In genomic region chr10:97207131-97207530, GRCh38 we compare ENCODE assay signal across 27 cellular contexts. TPM values are rescaled to one million over a fixed set of nuclear protein-coding genes. Genes with fewer than 3 reads are reported as not detected.
DNase-seq lines count a peak whose midpoint lies in the region; ATAC-seq and TF ChIP-seq lines count a peak whose summit lies in the region.
"Had no signal": no experiment of that assay in that cellular context is flagged by ENCODE, and none has a peak within 500 bp of the region (broad histone marks: within the 10 kb centered on the region; RNA-seq: fewer than 3 reads in every experiment).

No MANE protein-coding gene starts in this region.

- H3F3A ChIP-seq in OCI-LY1 (ENCODE audit: insufficient read depth, low read length) = no peaks in the 10 kb centered on the region

- H3K9me3 ChIP-seq in OCI-LY1 (ENCODE audit: low read length) = no peaks in the 10 kb centered on the region
- H3K9me3 ChIP-seq in naive thymus-derived CD4-positive, alpha-beta T cell (ENCODE audit: control insufficient read depth in 2 of 3, low read length in 3 of 3) = no peaks in the 10 kb centered on the region
- H3K9me3 ChIP-seq: SJCRH30 had no signal

- H4K20me1 ChIP-seq in OCI-LY1 (ENCODE audit: insufficient read depth, low read length) = no peaks in the 10 kb centered on the region

- H3K4me3 Mint-ChIP-seq in activated CD8-positive, alpha-beta memory T cell treated with anti-CD3 and anti-CD28 coated beads, Interleukin-2, amount 10 ng/mL, durations not matched to agents 7 days and 5 days = no peak overlapping the region
- no peak overlapping the region for H3K4me3 Mint-ChIP-seq in stimulated activated effector memory CD8-positive, alpha-beta T cell treated with anti-CD3 and anti-CD28 coated beads, Interleukin-12 subunit alpha, Interleukin-12 subunit beta, amount 100 ng/mL, for 72 hours
- no peak overlapping the region for H3K4me3 Mint-ChIP-seq in naive thymus-derived CD4-positive, alpha-beta T cell
- H3K4me3 Mint-ChIP-seq: B cell; CD8-positive, alpha-beta T cell had no signal

- no peak overlapping the region for H2AFZ ChIP-seq in OCI-LY1 (ENCODE audit: low read length)
- H2AFZ ChIP-seq: PC-9 had no signal

- no peak for ATAC-seq in activated CD8-positive, alpha-beta memory T cell treated with anti-CD3 and anti-CD28 coated beads, Interleukin-2, amount 10 ng/mL, durations not matched to agents 7 days and 5 days
- ATAC-seq in stimulated activated effector memory CD8-positive, alpha-beta T cell treated with anti-CD3 and anti-CD28 coated beads, Interleukin-12 subunit alpha, Interleukin-12 subunit beta, amount 100 ng/mL, for 72 hours = peak; percentile 41
- ATAC-seq in naive thymus-derived CD4-positive, alpha-beta T cell = no peak
- ATAC-seq: CD8-positive, alpha-beta T cell; HCT116; Right ventricle myocardium inferior had no signal

- no peak for TF ChIP-seq CTCF in OCI-LY1 (IDR thresholded peaks at IDR 0.05; ENCODE audit: low read length)

- no peaks in the 10 kb centered on the region for H3K36me3 ChIP-seq in OCI-LY1 (ENCODE audit: insufficient read depth, low read length)
- H3K36me3 ChIP-seq in naive thymus-derived CD4-positive, alpha-beta T cell (ENCODE audit: control insufficient read depth in 2 of 3, insufficient read depth in 3 of 3, low read length in 3 of 3) = no peaks in the 10 kb centered on the region
- H3K36me3 ChIP-seq: SJCRH30 had no signal

- peak overlapping the region; percentile 79 for H3K27ac ChIP-seq in OCI-LY1 (ENCODE audit: low read depth, low read length, poor library complexity, severe bottlenecking)
- H3K27ac ChIP-seq in naive thymus-derived CD4-positive, alpha-beta T cell (ENCODE audit: low read depth, low read length) = no peak overlapping the region
- H3K27ac ChIP-seq: 22Rv1, C4-2B, PC-9, SJCRH30 had no signal

- H3K4me1 Mint-ChIP-seq in activated CD8-positive, alpha-beta memory T cell treated with anti-CD3 and anti-CD28 coated beads, Interleukin-2, amount 10 ng/mL, durations not matched to agents 7 days and 5 days = no peaks in the 10 kb centered on the region
- no peaks in the 10 kb centered on the region for H3K4me1 Mint-ChIP-seq in stimulated activated effector memory CD8-positive, alpha-beta T cell treated with anti-CD3 and anti-CD28 coated beads, Interleukin-12 subunit alpha, Interleukin-12 subunit beta, amount 100 ng/mL, for 72 hours
- H3K4me1 Mint-ChIP-seq in naive thymus-derived CD4-positive, alpha-beta T cell = no peaks in the 10 kb centered on the region

- H3K79me2 ChIP-seq in OCI-LY1 (ENCODE audit: insufficient read depth, low read length) = no peaks in the 10 kb centered on the region

- no peak overlapping the region; the same call in 1 of the 2 replicates for H3K9ac ChIP-seq in OCI-LY1 (ENCODE audit: low read length)

- no peak overlapping the region for H3K27ac Mint-ChIP-seq in activated CD8-positive, alpha-beta memory T cell treated with anti-CD3 and anti-CD28 coated beads, Interleukin-2, amount 10 ng/mL, durations not matched to agents 7 days and 5 days
- no peak overlapping the region for H3K27ac Mint-ChIP-seq in stimulated activated effector memory CD8-positive, alpha-beta T cell treated with anti-CD3 and anti-CD28 coated beads, Interleukin-12 subunit alpha, Interleukin-12 subunit beta, amount 100 ng/mL, for 72 hours
- no peak overlapping the region for H3K27ac Mint-ChIP-seq in naive thymus-derived CD4-positive, alpha-beta T cell
- H3K27ac Mint-ChIP-seq: B cell; CD8-positive, alpha-beta T cell had no signal

- POLR2A ChIA-PET in naive thymus-derived CD4-positive, alpha-beta T cell (lab: Charles Lee) = no interaction called here

- peak overlapping the region; percentile 8; the same call in 1 of the 2 replicates for H3K4me2 ChIP-seq in OCI-LY1 (ENCODE audit: low read length)
- H3K4me2 ChIP-seq: PC-9 had no signal

- DNase-seq in activated CD8-positive, alpha-beta memory T cell treated with anti-CD3 and anti-CD28 coated beads for 24 hours = peak; percentile 19
- no peak for DNase-seq in activated CD8-positive, alpha-beta memory T cell treated with anti-CD3 and anti-CD28 coated beads, Interleukin-2, amount 10 ng/mL, durations not matched to agents 7 days and 5 days
- peak; percentile 79 for DNase-seq in mesenteric fat pad (ENCODE audit: low spot score)
- DNase-seq in stimulated activated effector memory CD8-positive, alpha-beta T cell treated with anti-CD3 and anti-CD28 coated beads, Interleukin-12 subunit alpha, Interleukin-12 subunit beta, amount 100 ng/mL, for 72 hours (ENCODE audit: low spot score in 2 of 2) = no peak
- no peak for DNase-seq in naive thymus-derived CD4-positive, alpha-beta T cell
- DNase-seq in activated naive CD4-positive, alpha-beta T cell (lab: John Stamatoyannopoulos, UW) = no peak
- DNase-seq: CD8-positive, alpha-beta T cell; DMS 273 treated with DMSO at 0.1 percent for 48 hours; DMS79 treated with DMSO at 0.1 percent for 48 hours; GF-D8; KBM-7; MV-4-11; NCI-H1105; NCI-H1436 treated with DMSO at 0.1 percent for 48 hours; NCI-H187 treated with DMSO at 0.1 percent for 48 hours; NCI-H2107; NCI-H524; NCI-H748 treated with DMSO at 0.1 percent for 48 hours; PC-9; SJCRH30 had no signal

- CTCF ChIA-PET in activated CD8-positive, alpha-beta memory T cell treated with anti-CD3 and anti-CD28 coated beads, Interleukin-2, amount 10 ng/mL, durations not matched to agents 7 days and 5 days (lab: Charles Lee) = interaction anchor here (1.7 to 9.4 kb wide), 4 partner anchors 13 to 182 kb away, joined by 6 to 158 read pairs (median 102); no protein-coding TSS in a partner anchor
- CTCF ChIA-PET in naive thymus-derived CD4-positive, alpha-beta T cell (lab: Charles Lee) = interaction anchor here (0.6 to 11.0 kb wide), 5 partner anchors 9 to 163 kb away, joined by 3 to 159 read pairs (median 5); no protein-coding TSS in a partner anchor

- H3K27me3 Mint-ChIP-seq in activated CD8-positive, alpha-beta memory T cell treated with anti-CD3 and anti-CD28 coated beads, Interleukin-2, amount 10 ng/mL, durations not matched to agents 7 days and 5 days = no peaks in the 10 kb centered on the region
- H3K27me3 Mint-ChIP-seq in naive thymus-derived CD4-positive, alpha-beta T cell = peaks cover 0 to 15% (median 2%) of the 10 kb centered on the region in 5 donors

- H3K36me3 Mint-ChIP-seq in activated CD8-positive, alpha-beta memory T cell treated with anti-CD3 and anti-CD28 coated beads, Interleukin-2, amount 10 ng/mL, durations not matched to agents 7 days and 5 days = no peaks in the 10 kb centered on the region
- no peaks in the 10 kb centered on the region for H3K36me3 Mint-ChIP-seq in stimulated activated effector memory CD8-positive, alpha-beta T cell treated with anti-CD3 and anti-CD28 coated beads, Interleukin-12 subunit alpha, Interleukin-12 subunit beta, amount 100 ng/mL, for 72 hours
- H3K36me3 Mint-ChIP-seq in naive thymus-derived CD4-positive, alpha-beta T cell = no peaks in the 10 kb centered on the region
- H3K36me3 Mint-ChIP-seq: CD8-positive, alpha-beta T cell had no signal

- no peaks in the 10 kb centered on the region for H3K27me3 ChIP-seq in OCI-LY1 (ENCODE audit: insufficient read depth, low read length)
- no peaks in the 10 kb centered on the region for H3K27me3 ChIP-seq in naive thymus-derived CD4-positive, alpha-beta T cell (ENCODE audit: control insufficient read depth in 2 of 2, insufficient read depth in 2 of 2, low read length in 2 of 2)
- H3K27me3 ChIP-seq: SJCRH30 had no signal

- H3K9me2 ChIP-seq in OCI-LY1 (ENCODE audit: low read depth, low read length) = no peaks in the 10 kb centered on the region

- intact Hi-C loops in naive thymus-derived CD4-positive, alpha-beta T cell (cut with micrococcal nuclease) = no loop called here

- no peak overlapping the region for H3K4me3 ChIP-seq in OCI-LY1 (ENCODE audit: low read depth, low read length, poor library complexity, severe bottlenecking)
- no peak overlapping the region for H3K4me3 ChIP-seq in naive thymus-derived CD4-positive, alpha-beta T cell (ENCODE audit: low read length)
- H3K4me3 ChIP-seq: PC-9, SJCRH30 had no signal

- H3K4me1 ChIP-seq in OCI-LY1 (ENCODE audit: insufficient read depth, low read length, severe bottlenecking) = peaks cover 19% of the 10 kb centered on the region
- no peaks in the 10 kb centered on the region for H3K4me1 ChIP-seq in naive thymus-derived CD4-positive, alpha-beta T cell (ENCODE audit: control insufficient read depth in 2 of 2, insufficient read depth in 2 of 2, low read length in 2 of 2)
- H3K4me1 ChIP-seq: SJCRH30 had no signal

- no peaks in the 10 kb centered on the region for H3K9me3 Mint-ChIP-seq in activated CD8-positive, alpha-beta memory T cell treated with anti-CD3 and anti-CD28 coated beads, Interleukin-2, amount 10 ng/mL, durations not matched to agents 7 days and 5 days (ENCODE audit: low read depth)
- H3K9me3 Mint-ChIP-seq in stimulated activated effector memory CD8-positive, alpha-beta T cell treated with anti-CD3 and anti-CD28 coated beads, Interleukin-12 subunit alpha, Interleukin-12 subunit beta, amount 100 ng/mL, for 72 hours = no peaks in the 10 kb centered on the region
- H3K9me3 Mint-ChIP-seq in naive thymus-derived CD4-positive, alpha-beta T cell = no peaks in the 10 kb centered on the region
- H3K9me3 Mint-ChIP-seq: CD8-positive, alpha-beta T cell had no signal

RNA-seq across cellular contexts. Expression of gene SLIT1, which starts 21.4 kb away (rescaled TPM):
- total RNA-seq in activated CD8-positive, alpha-beta memory T cell treated with anti-CD3 and anti-CD28 coated beads, Interleukin-2, amount 10 ng/mL, durations not matched to agents 7 days and 5 days = 1 to 10 TPM in 1 of 2 experiments, under 1 TPM in 1; 0.59 to 1.5 TPM
- 0.19 TPM for total RNA-seq in mesenteric fat pad
- total RNA-seq in naive thymus-derived CD4-positive, alpha-beta T cell = under 1 TPM; 0.19 to 0.88 (median 0.44) TPM
- not detected for polyA plus RNA-seq in naive thymus-derived CD4-positive, alpha-beta T cell
- total RNA-seq: MCF 10A, PC-9 had no signal

Comparison
In these comparisons a context has a peak if more than half of its experiments do, and no peak if none do; other contexts are left out.
1. DNase-seq: peak in activated CD8-positive, alpha-beta memory T cell treated with anti-CD3 and anti-CD28 coated beads for 24 hours (single experiment) and mesenteric fat pad (single experiment); none in activated CD8-positive, alpha-beta memory T cell treated with anti-CD3 and anti-CD28 coated beads, Interleukin-2, amount 10 ng/mL, durations not matched to agents 7 days and 5 days (single experiment), stimulated activated effector memory CD8-positive, alpha-beta T cell treated with anti-CD3 and anti-CD28 coated beads, Interleukin-12 subunit alpha, Interleukin-12 subunit beta, amount 100 ng/mL, for 72 hours (0 of 2), naive thymus-derived CD4-positive, alpha-beta T cell (0 of 9) and activated naive CD4-positive, alpha-beta T cell (0 of 4).